ENCODE assay signal across 24 cellular contexts in genomic region chr6:81003156-81003555, GRCh38.
DNase-seq lines count a peak whose midpoint lies in the region; TF ChIP-seq lines count a peak whose summit lies in the region.
"Had no signal": no experiment of that assay in that cellular context is flagged by ENCODE, and none has a peak within 500 bp of the region (broad histone marks: within the 10 kb centered on the region; RNA-seq: fewer than 3 reads in every experiment).

No MANE protein-coding gene starts in this region.

- H3K4me3 ChIP-seq in MM.1S (ENCODE audit: low read length), result no peak overlapping the region
- H3K4me3 ChIP-seq: skin epidermis, thoracic aorta, uterus had no signal

- H3K36me3 ChIP-seq in MM.1S (replicated peaks; ENCODE audit: insufficient read depth, low read length), result no peaks in the 10 kb centered on the region
- H3K36me3 ChIP-seq: thoracic aorta, uterus had no signal

- H2AFZ ChIP-seq in MM.1S (ENCODE audit: low read length), result no peak overlapping the region

- H3K27ac ChIP-seq in MM.1S (ENCODE audit: low read length), result no peak overlapping the region
- H3K27ac ChIP-seq: skin epidermis, thoracic aorta, uterus had no signal

- H3K79me2 ChIP-seq in MM.1S (ENCODE audit: low read length), result no peaks in the 10 kb centered on the region

- no peaks in the 10 kb centered on the region for H3K4me1 ChIP-seq in MM.1S (ENCODE audit: low read length)
- H3K4me1 ChIP-seq: uterus had no signal

- no peaks in the 10 kb centered on the region for H3K9me3 ChIP-seq in MM.1S (replicated peaks; ENCODE audit: insufficient read depth, low read length)
- H3K9me3 ChIP-seq: thoracic aorta, uterus had no signal

- no peaks in the 10 kb centered on the region for H3F3A ChIP-seq in MM.1S (ENCODE audit: insufficient read depth, low read length)

- H3K9ac ChIP-seq in MM.1S (ENCODE audit: low read length), result no peak overlapping the region

- DNase-seq in COLO829 (ENCODE audit: low spot score) (peak; percentile 59), HCEC 1CT (peak; percentile 63), amniotic epithelial cell (ENCODE audit: low read depth) (peak; percentile 60), iris pigment epithelial cell (ENCODE audit: low read depth) (peak; percentile 22), NCI-H146 treated with DMSO at 0.1 percent for 48 hours (lab: John Stamatoyannopoulos, UW; ENCODE audit: unreplicated experiment) (no peak), MM.1S (no peak), NCI-H1417 (lab: John Stamatoyannopoulos, UW) (no peak), Ammon's horn (ENCODE audit: low spot score) (no peak)
- DNase-seq: activated CD4-positive, alpha-beta T cell treated with anti-CD3 and anti-CD28 coated beads for 1 hour; activated CD8-positive, alpha-beta T cell treated with anti-CD3 and anti-CD28 coated beads for 36 hours; aorta; CD4-positive, alpha-beta memory T cell; cortex of kidney; DMS 273 treated with DMSO at 0.1 percent for 48 hours; GDM1; Karpas-422; kidney; naive thymus-derived CD4-positive, alpha-beta T cell; NCI-H1048; NCI-H1930; NCI-H69; uterus had no signal

- no peak for TF ChIP-seq CTCF in MM.1S (IDR thresholded peaks at IDR 0.05; ENCODE audit: low read length)

- H3K9me2 ChIP-seq in MM.1S (replicated peaks; ENCODE audit: insufficient read depth, low read length), result no peaks in the 10 kb centered on the region

- H4K20me1 ChIP-seq in MM.1S (ENCODE audit: insufficient read depth, low read length), result no peaks in the 10 kb centered on the region

- no peak overlapping the region for H3K4me2 ChIP-seq in MM.1S (ENCODE audit: low read depth, low read length)

- H3K27me3 ChIP-seq in MM.1S (replicated peaks; ENCODE audit: insufficient read depth, low read length), result no peaks in the 10 kb centered on the region
- H3K27me3 ChIP-seq: uterus had no signal

Comparison
In these comparisons a context has a peak if more than half of its experiments do, and no peak if none do; other contexts are left out.
1. DNase-seq: peak in COLO829 (single experiment), HCEC 1CT (single experiment), amniotic epithelial cell (single experiment) and iris pigment epithelial cell (single experiment); none in NCI-H146 treated with DMSO at 0.1 percent for 48 hours (single experiment), MM.1S (single experiment), NCI-H1417 (0 of 3) and Ammon's horn (single experiment).